Comparison of ENCODE assay signal across 13 cellular contexts in genomic region chr6:79810153-79810806, GRCh38.
DNase-seq lines count a peak whose midpoint lies in the region; ATAC-seq and TF ChIP-seq lines count a peak whose summit lies in the region.
"Had no signal": no experiment of that assay in that cellular context is flagged by ENCODE, and none has a peak within 500 bp of the region (broad histone marks: within the 10 kb centered on the region; RNA-seq: fewer than 3 reads in every experiment).

No MANE protein-coding gene starts in this region.

- H4K20me1 ChIP-seq in GM23248 (ENCODE audit: insufficient read depth) (no peaks in the 10 kb centered on the region), neural cell (ENCODE audit: insufficient read depth) (no peaks in the 10 kb centered on the region)

- H3K4me1 Mint-ChIP-seq in brain, result peaks cover 62% of the 10 kb centered on the region
- H3K4me1 Mint-ChIP-seq: activated CD4-positive, alpha-beta T cell treated with anti-CD3 and anti-CD28 coated beads, Interleukin-2, amount 10 ng/mL, durations not matched to agents 24 days and 14 days; CD4-positive, CD25-positive, alpha-beta regulatory T cell had no signal

- H2AFZ ChIP-seq in GM23248, result peak overlapping the region; percentile 34; the same call in 1 of the 2 replicates
- no peak overlapping the region for H2AFZ ChIP-seq in neural cell (ENCODE audit: low read depth, low read length)

- in situ Hi-C loops in GM23248 (cut with MboI), result no loop called here

- ATAC-seq in right lobe of liver (no peak), psoas muscle (no peak)

- H3K9me3 ChIP-seq in GM23248 (ENCODE audit: low read depth) (no peaks in the 10 kb centered on the region), neural cell (ENCODE audit: low read length) (no peaks in the 10 kb centered on the region), right lobe of liver (no peaks in the 10 kb centered on the region), psoas muscle (no peaks in the 10 kb centered on the region)

- no peaks in the 10 kb centered on the region for H3K36me3 Mint-ChIP-seq in brain
- H3K36me3 Mint-ChIP-seq: CD4-positive, CD25-positive, alpha-beta regulatory T cell had no signal

- TF ChIP-seq RAD21 in neural cell (conservative IDR thresholded peaks at IDR 0.05), result no peak

- peak overlapping the region; percentile 61 to 95 (median 83) for H3K27ac Mint-ChIP-seq in brain
- H3K27ac Mint-ChIP-seq: activated CD4-positive, alpha-beta T cell treated with anti-CD3 and anti-CD28 coated beads, Interleukin-2, amount 10 ng/mL, durations not matched to agents 24 days and 14 days; CD4-positive, CD25-positive, alpha-beta regulatory T cell had no signal

- no peaks in the 10 kb centered on the region for H3K79me2 ChIP-seq in GM23248 (ENCODE audit: insufficient read depth)
- H3K79me2 ChIP-seq in neural cell (replicated peaks; ENCODE audit: insufficient read depth, low read length), result no peaks in the 10 kb centered on the region

- H3K9me2 ChIP-seq in GM23248 (ENCODE audit: insufficient read depth), result no peaks in the 10 kb centered on the region
- no peaks in the 10 kb centered on the region for H3K9me2 ChIP-seq in neural cell (ENCODE audit: insufficient read depth, low read length)

- no peaks in the 10 kb centered on the region for H3F3A ChIP-seq in GM23248 (ENCODE audit: insufficient read depth)
- peaks cover 16% of the 10 kb centered on the region for H3F3A ChIP-seq in neural cell (ENCODE audit: insufficient read depth, low read length, poor library complexity, severe bottlenecking)

- H3K27me3 Mint-ChIP-seq in brain, result peaks cover 51% of the 10 kb centered on the region
- H3K27me3 Mint-ChIP-seq: CD4-positive, CD25-positive, alpha-beta regulatory T cell had no signal

- H3K9me3 Mint-ChIP-seq in brain, result peaks cover 0 to 6% (median 3%) of the 10 kb centered on the region in 5 experiments

- TF ChIP-seq POLR2A in right lobe of liver (IDR thresholded peaks at IDR 0.05), result no peak

- peaks cover 6% of the 10 kb centered on the region; the same call in 1 of the 2 replicates for H3K27me3 ChIP-seq in GM23248 (replicated peaks; ENCODE audit: insufficient read depth)
- H3K27me3 ChIP-seq in neural cell (ENCODE audit: insufficient read depth, low read depth, low read length), result no peaks in the 10 kb centered on the region
- no peaks in the 10 kb centered on the region for H3K27me3 ChIP-seq in right lobe of liver
- H3K27me3 ChIP-seq in H7 (ENCODE audit: control insufficient read depth, insufficient read depth, low read length), result no peaks in the 10 kb centered on the region
- H3K27me3 ChIP-seq in psoas muscle (ENCODE audit: insufficient read depth in 3 of 3, low read length in 2 of 3), result no peaks in the 10 kb centered on the region

- intact Hi-C loops in right lobe of liver (cut with DNase I) (no loop called here), psoas muscle (cut with DNase I) (no loop called here)

- TF ChIP-seq EP300 in neural cell (conservative IDR thresholded peaks at IDR 0.05; ENCODE audit: poor library complexity, severe bottlenecking), result peak; percentile 88

- 0 out of 2 replicates have a peak, but pooled peaks cover 4% of the 10 kb centered on the region for H3K4me1 ChIP-seq in GM23248 (ENCODE audit: insufficient read depth)
- no peaks in the 10 kb centered on the region for H3K4me1 ChIP-seq in right lobe of liver
- no peaks in the 10 kb centered on the region for H3K4me1 ChIP-seq in psoas muscle

- no peak overlapping the region for H3K9ac ChIP-seq in GM23248
- H3K9ac ChIP-seq in neural cell (ENCODE audit: low read length), result peak overlapping the region; percentile 40

- H3K27ac ChIP-seq in GM23248 (no peak overlapping the region), neural cell (ENCODE audit: low read length) (peak overlapping the region; percentile 78), right lobe of liver (no peak overlapping the region), psoas muscle (no peak overlapping the region)

- DNase-seq in GM23248, result no peak
- peak; percentile 99 for DNase-seq in NCI-H2107 treated with DMSO at 0.1 percent for 48 hours (lab: John Stamatoyannopoulos, UW; ENCODE audit: unreplicated experiment)
- DNase-seq in right lobe of liver, result no peak
- DNase-seq in GM19240 (ENCODE audit: insufficient read length, low spot score), result no peak
- DNase-seq in H7, result no peak
- DNase-seq in psoas muscle, result no peak
- DNase-seq: activated CD4-positive, alpha-beta T cell treated with anti-CD3 and anti-CD28 coated beads, Interleukin-2, amount 10 ng/mL, durations not matched to agents 24 days and 14 days; CD4-positive, CD25-positive, alpha-beta regulatory T cell; IMR-90; small intestine; SW 1271 had no signal

- peak overlapping the region; percentile 32 to 82 (median 72) for H3K4me3 Mint-ChIP-seq in brain
- H3K4me3 Mint-ChIP-seq: activated CD4-positive, alpha-beta T cell treated with anti-CD3 and anti-CD28 coated beads, Interleukin-2, amount 10 ng/mL, durations not matched to agents 24 days and 14 days; CD4-positive, CD25-positive, alpha-beta regulatory T cell had no signal

- TF ChIP-seq CTCF in brain (conservative IDR thresholded peaks at IDR 0.05) (no peak), neural cell (IDR thresholded peaks at IDR 0.05; ENCODE audit: poor library complexity, severe bottlenecking) (no peak), right lobe of liver (IDR thresholded peaks at IDR 0.05) (no peak), psoas muscle (IDR thresholded peaks at IDR 0.05) (no peak)

- H3K36me3 ChIP-seq in GM23248 (ENCODE audit: low read depth) (no peaks in the 10 kb centered on the region), neural cell (ENCODE audit: insufficient read depth, low read length) (no peaks in the 10 kb centered on the region), right lobe of liver (no peaks in the 10 kb centered on the region), H7 (replicated peaks; ENCODE audit: control insufficient read depth, insufficient read depth, low read length) (no peaks in the 10 kb centered on the region), psoas muscle (ENCODE audit: insufficient read depth in 1 of 2, low read depth in 1 of 2) (no peaks in the 10 kb centered on the region)

- H3K4me3 ChIP-seq in GM23248 (no peak overlapping the region), neural cell (ENCODE audit: low read length) (peak overlapping the region; percentile 41), right lobe of liver (no peak overlapping the region), H7 (ENCODE audit: insufficient read depth, low read depth, low read length) (no peak overlapping the region), psoas muscle (no peak overlapping the region)

- 10 to 12% methylated on average over 11 of the region's 11 CpGs for WGBS in GM23248 (ENCODE audit: low coverage in 1 of 2, low lambda C conversion rate in 2 of 2, missing lambda C conversion rate in 2 of 2), 2 experiments
- WGBS in right lobe of liver (ENCODE audit: insufficient coverage, low coverage, low lambda C conversion rate, missing lambda C conversion rate), result 71% methylated on average over 11 of the region's 11 CpGs
- WGBS in psoas muscle, 3 donors, result 47 to 49% (median 47%) methylated on average over 11 of the region's 11 CpGs

- H3K4me2 ChIP-seq in GM23248 (ENCODE audit: unreplicated experiment), result no peak overlapping the region
- H3K4me2 ChIP-seq in neural cell (ENCODE audit: low read length), result peak overlapping the region; percentile 29

TF ChIP-seq in neural cell, 6 proteins besides CTCF, POLR2A, EP300 and RAD21:
- peak; percentile 75 for TF ChIP-seq POLR2AphosphoS5 (IDR thresholded peaks at IDR 0.05)
- TF ChIP-seq, protein P1, sequence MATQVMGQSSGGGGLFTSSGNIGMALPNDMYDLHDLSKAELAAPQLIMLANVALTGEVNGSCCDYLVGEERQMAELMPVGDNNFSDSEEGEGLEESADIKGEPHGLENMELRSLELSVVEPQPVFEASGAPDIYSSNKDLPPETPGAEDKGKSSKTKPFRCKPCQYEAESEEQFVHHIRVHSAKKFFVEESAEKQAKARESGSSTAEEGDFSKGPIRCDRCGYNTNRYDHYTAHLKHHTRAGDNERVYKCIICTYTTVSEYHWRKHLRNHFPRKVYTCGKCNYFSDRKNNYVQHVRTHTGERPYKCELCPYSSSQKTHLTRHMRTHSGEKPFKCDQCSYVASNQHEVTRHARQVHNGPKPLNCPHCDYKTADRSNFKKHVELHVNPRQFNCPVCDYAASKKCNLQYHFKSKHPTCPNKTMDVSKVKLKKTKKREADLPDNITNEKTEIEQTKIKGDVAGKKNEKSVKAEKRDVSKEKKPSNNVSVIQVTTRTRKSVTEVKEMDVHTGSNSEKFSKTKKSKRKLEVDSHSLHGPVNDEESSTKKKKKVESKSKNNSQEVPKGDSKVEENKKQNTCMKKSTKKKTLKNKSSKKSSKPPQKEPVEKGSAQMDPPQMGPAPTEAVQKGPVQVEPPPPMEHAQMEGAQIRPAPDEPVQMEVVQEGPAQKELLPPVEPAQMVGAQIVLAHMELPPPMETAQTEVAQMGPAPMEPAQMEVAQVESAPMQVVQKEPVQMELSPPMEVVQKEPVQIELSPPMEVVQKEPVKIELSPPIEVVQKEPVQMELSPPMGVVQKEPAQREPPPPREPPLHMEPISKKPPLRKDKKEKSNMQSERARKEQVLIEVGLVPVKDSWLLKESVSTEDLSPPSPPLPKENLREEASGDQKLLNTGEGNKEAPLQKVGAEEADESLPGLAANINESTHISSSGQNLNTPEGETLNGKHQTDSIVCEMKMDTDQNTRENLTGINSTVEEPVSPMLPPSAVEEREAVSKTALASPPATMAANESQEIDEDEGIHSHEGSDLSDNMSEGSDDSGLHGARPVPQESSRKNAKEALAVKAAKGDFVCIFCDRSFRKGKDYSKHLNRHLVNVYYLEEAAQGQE (IDR thresholded peaks at IDR 0.05; ENCODE audit: borderline replicate concordance), result peak; percentile 62
- TF ChIP-seq SMC3 (conservative IDR thresholded peaks at IDR 0.05; ENCODE audit: poor library complexity), result no peak
